In genomic region chr19:18895038-18895827, GRCh38 we compare ENCODE assay signal across 1 cellular context.
TF ChIP-seq lines count a peak whose summit lies in the region.

No MANE protein-coding gene starts in this region.

TF ChIP-seq in HepG2, 621 proteins besides CTCF, POLR2A, EP300 and RAD21 (continued from another document and continues in another):
- no peak for TF ChIP-seq SNAPC4 (CRISPR knock-in tag; IDR thresholded peaks at IDR 0.05)
- TF ChIP-seq ZBTB25 (CRISPR knock-in tag; IDR thresholded peaks at IDR 0.05) = no peak
- TF ChIP-seq HNF1A (IDR thresholded peaks at IDR 0.05; ENCODE audit: low read depth) = no peak
- TF ChIP-seq HNF1A (CRISPR knock-in tag; IDR thresholded peaks at IDR 0.05; ENCODE audit: borderline replicate concordance) = no peak
- no peak for TF ChIP-seq ZNF549 (CRISPR knock-in tag; IDR thresholded peaks at IDR 0.05)
- no peak for TF ChIP-seq PHB2 (IDR thresholded peaks at IDR 0.05; ENCODE audit: partially characterized antibody)
- no peak for TF ChIP-seq ESRRA (CRISPR knock-in tag; IDR thresholded peaks at IDR 0.05; ENCODE audit: low read depth)
- TF ChIP-seq ZNF713 (CRISPR knock-in tag; IDR thresholded peaks at IDR 0.05) = no peak
- TF ChIP-seq ZNF567 (CRISPR knock-in tag; IDR thresholded peaks at IDR 0.05; ENCODE audit: borderline replicate concordance) = no peak
- no peak; the same call in 1 of the 2 replicates for TF ChIP-seq POGK (CRISPR knock-in tag; conservative IDR thresholded peaks at IDR 0.05)
- no peak for TF ChIP-seq NFKBIZ (CRISPR knock-in tag; IDR thresholded peaks at IDR 0.05)
- no peak for TF ChIP-seq ZNF496 (CRISPR knock-in tag; IDR thresholded peaks at IDR 0.05; ENCODE audit: insufficient replicate concordance)
- TF ChIP-seq GABPA (IDR thresholded peaks at IDR 0.05; ENCODE audit: low read depth, low read length) = peak; percentile 22
- no peak for TF ChIP-seq GABPA (CRISPR knock-in tag; IDR thresholded peaks at IDR 0.05; ENCODE audit: low read depth)
- no peak for TF ChIP-seq MAFK (conservative IDR thresholded peaks at IDR 0.05 in 1 of 2, IDR thresholded peaks at IDR 0.05 in 1 of 2; ENCODE audit: low read length in 2 of 2)
- no peak for TF ChIP-seq ZNF17 (CRISPR knock-in tag; IDR thresholded peaks at IDR 0.05)
- 0 out of 2 replicates have a peak, but pooled peaks have one; percentile 65 for TF ChIP-seq MTERF4 (CRISPR knock-in tag; IDR thresholded peaks at IDR 0.05)
- no peak for TF ChIP-seq MZF1 (CRISPR knock-in tag; IDR thresholded peaks at IDR 0.05; ENCODE audit: borderline replicate concordance)
- no peak for TF ChIP-seq ZNF816 (CRISPR knock-in tag; IDR thresholded peaks at IDR 0.05; ENCODE audit: borderline replicate concordance)
- TF ChIP-seq ZNF776 (CRISPR knock-in tag; IDR thresholded peaks at IDR 0.05) = no peak
- TF ChIP-seq NFIC (IDR thresholded peaks at IDR 0.05; ENCODE audit: low read length) = no peak
- no peak for TF ChIP-seq ZNF629 (CRISPR knock-in tag; conservative IDR thresholded peaks at IDR 0.05)
- no peak; the same call in 1 of the 2 replicates for TF ChIP-seq ZNF205 (CRISPR knock-in tag; IDR thresholded peaks at IDR 0.05)
- TF ChIP-seq ZKSCAN1 (IDR thresholded peaks at IDR 0.05; ENCODE audit: low read length) = no peak
- no peak for TF ChIP-seq SMYD3 (CRISPR knock-in tag; IDR thresholded peaks at IDR 0.05)
- TF ChIP-seq CSRNP1 (CRISPR knock-in tag; IDR thresholded peaks at IDR 0.05) = 0 out of 2 replicates have a peak, but pooled peaks have one; percentile 60
- no peak for TF ChIP-seq ZNF407 (CRISPR knock-in tag; IDR thresholded peaks at IDR 0.05; ENCODE audit: not compliant biosample characterization)
- TF ChIP-seq CENPX (CRISPR knock-in tag; IDR thresholded peaks at IDR 0.05) = no peak
- no peak for TF ChIP-seq MTA1 (CRISPR knock-in tag; IDR thresholded peaks at IDR 0.05; ENCODE audit: borderline replicate concordance)
- peak; percentile 77; the same call in 1 of the 2 replicates for TF ChIP-seq MYC (CRISPR knock-in tag; IDR thresholded peaks at IDR 0.05; ENCODE audit: borderline replicate concordance)
- no peak for TF ChIP-seq PLRG1 (conservative IDR thresholded peaks at IDR 0.05)
- TF ChIP-seq ZNF850 (CRISPR knock-in tag; conservative IDR thresholded peaks at IDR 0.05) = no peak
- peak; percentile 79; the same call in 1 of the 2 replicates for TF ChIP-seq ZNF790 (CRISPR knock-in tag; IDR thresholded peaks at IDR 0.05; ENCODE audit: borderline replicate concordance)
- no peak for TF ChIP-seq MEF2D (CRISPR knock-in tag; IDR thresholded peaks at IDR 0.05)
- TF ChIP-seq MAZ (IDR thresholded peaks at IDR 0.05; ENCODE audit: borderline replicate concordance, low read depth, low read length) = no peak
- TF ChIP-seq MAZ (CRISPR knock-in tag; IDR thresholded peaks at IDR 0.05; ENCODE audit: low read depth) = no peak
- no peak for TF ChIP-seq RARG (CRISPR knock-in tag; IDR thresholded peaks at IDR 0.05; ENCODE audit: low read depth)
- no peak for TF ChIP-seq RFXAP (CRISPR knock-in tag; IDR thresholded peaks at IDR 0.05; ENCODE audit: borderline replicate concordance)
